In the genomic region with DNA sequence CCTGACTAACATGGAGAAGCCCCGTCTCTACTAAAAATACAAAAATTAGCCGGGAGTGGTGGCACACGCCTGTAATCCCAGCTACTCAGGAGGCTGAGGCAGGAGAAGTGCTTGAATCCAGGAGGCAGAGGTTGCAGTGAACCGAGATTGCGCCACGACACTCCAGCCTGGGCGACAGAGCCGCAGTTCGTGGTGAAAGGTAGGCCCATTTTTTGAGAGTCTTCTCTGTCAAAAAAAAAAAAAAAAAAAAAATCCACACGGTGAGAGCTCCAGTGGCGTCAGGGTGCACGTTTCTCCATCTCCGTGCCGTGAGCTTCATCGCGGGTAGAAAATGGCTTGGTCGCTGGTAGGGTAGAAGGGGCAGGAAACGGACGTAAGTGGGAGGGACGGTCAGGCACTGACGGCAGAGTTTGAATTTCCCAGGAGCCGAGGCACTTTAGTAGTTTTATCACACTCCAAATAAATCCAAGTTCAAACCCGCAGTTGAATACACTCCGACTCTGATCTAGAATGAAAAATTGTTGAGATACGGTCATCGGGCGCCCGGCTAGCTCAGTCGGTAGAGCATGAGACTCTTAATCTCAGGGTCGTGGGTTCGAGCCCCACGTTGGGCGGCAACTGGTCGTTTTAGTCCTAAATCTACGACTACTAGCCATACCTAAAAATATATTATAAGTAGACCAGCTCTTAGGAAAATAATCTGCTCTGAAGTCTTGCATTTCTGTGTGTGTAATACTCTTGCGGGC, we compare ENCODE assay signal across 1 cellular context.
TF ChIP-seq lines count a peak whose summit lies in the region.

No MANE protein-coding gene starts in this region.

TF ChIP-seq in HEK293, 187 proteins besides CTCF, POLR2A, EP300 and RAD21 (continued from another document):
- TF ChIP-seq ZNF23 (tag by site-specific recombination; IDR thresholded peaks at IDR 0.05; ENCODE audit: borderline replicate concordance), result no peak
- no peak for TF ChIP-seq YY2 (tag by site-specific recombination; IDR thresholded peaks at IDR 0.05)
- TF ChIP-seq ZFHX2 (tag by site-specific recombination; conservative IDR thresholded peaks at IDR 0.05), result no peak
- TF ChIP-seq ZNF670 (tag by site-specific recombination; IDR thresholded peaks at IDR 0.05; ENCODE audit: low read depth), result no peak
- TF ChIP-seq MZF1 (tag by site-specific recombination; IDR thresholded peaks at IDR 0.05; ENCODE audit: borderline replicate concordance), result no peak
- TF ChIP-seq, protein P1, sequence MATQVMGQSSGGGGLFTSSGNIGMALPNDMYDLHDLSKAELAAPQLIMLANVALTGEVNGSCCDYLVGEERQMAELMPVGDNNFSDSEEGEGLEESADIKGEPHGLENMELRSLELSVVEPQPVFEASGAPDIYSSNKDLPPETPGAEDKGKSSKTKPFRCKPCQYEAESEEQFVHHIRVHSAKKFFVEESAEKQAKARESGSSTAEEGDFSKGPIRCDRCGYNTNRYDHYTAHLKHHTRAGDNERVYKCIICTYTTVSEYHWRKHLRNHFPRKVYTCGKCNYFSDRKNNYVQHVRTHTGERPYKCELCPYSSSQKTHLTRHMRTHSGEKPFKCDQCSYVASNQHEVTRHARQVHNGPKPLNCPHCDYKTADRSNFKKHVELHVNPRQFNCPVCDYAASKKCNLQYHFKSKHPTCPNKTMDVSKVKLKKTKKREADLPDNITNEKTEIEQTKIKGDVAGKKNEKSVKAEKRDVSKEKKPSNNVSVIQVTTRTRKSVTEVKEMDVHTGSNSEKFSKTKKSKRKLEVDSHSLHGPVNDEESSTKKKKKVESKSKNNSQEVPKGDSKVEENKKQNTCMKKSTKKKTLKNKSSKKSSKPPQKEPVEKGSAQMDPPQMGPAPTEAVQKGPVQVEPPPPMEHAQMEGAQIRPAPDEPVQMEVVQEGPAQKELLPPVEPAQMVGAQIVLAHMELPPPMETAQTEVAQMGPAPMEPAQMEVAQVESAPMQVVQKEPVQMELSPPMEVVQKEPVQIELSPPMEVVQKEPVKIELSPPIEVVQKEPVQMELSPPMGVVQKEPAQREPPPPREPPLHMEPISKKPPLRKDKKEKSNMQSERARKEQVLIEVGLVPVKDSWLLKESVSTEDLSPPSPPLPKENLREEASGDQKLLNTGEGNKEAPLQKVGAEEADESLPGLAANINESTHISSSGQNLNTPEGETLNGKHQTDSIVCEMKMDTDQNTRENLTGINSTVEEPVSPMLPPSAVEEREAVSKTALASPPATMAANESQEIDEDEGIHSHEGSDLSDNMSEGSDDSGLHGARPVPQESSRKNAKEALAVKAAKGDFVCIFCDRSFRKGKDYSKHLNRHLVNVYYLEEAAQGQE (tag by site-specific recombination; IDR thresholded peaks at IDR 0.05), result no peak
- TF ChIP-seq ZNF529 (tag by site-specific recombination; IDR thresholded peaks at IDR 0.05; ENCODE audit: insufficient replicate concordance), result no peak
- TF ChIP-seq ZNF19 (tag by site-specific recombination; IDR thresholded peaks at IDR 0.05; ENCODE audit: low read depth), result no peak
- peak; percentile 74 for TF ChIP-seq ZNF341 (tag by site-specific recombination; IDR thresholded peaks at IDR 0.05; ENCODE audit: low read depth)
- TF ChIP-seq ZNF423 (tag by site-specific recombination; IDR thresholded peaks at IDR 0.05), result no peak
- TF ChIP-seq PRDM1 (tag by site-specific recombination; IDR thresholded peaks at IDR 0.05), result no peak
- TF ChIP-seq PRDM10 (tag by site-specific recombination; IDR thresholded peaks at IDR 0.05), result peak; percentile 46
- 0 out of 2 replicates have a peak, but pooled peaks have one; percentile 6 for TF ChIP-seq ZNF837 (tag by site-specific recombination; IDR thresholded peaks at IDR 0.05)
- peak; percentile 88 for TF ChIP-seq IKZF3 (tag by site-specific recombination; IDR thresholded peaks at IDR 0.05)
- TF ChIP-seq WT1 (tag by site-specific recombination; IDR thresholded peaks at IDR 0.05), result no peak
- no peak for TF ChIP-seq ZNF202 (tag by site-specific recombination; IDR thresholded peaks at IDR 0.05; ENCODE audit: borderline replicate concordance)
